8 cellular contexts compared by ENCODE assay signal in the genomic region with DNA sequence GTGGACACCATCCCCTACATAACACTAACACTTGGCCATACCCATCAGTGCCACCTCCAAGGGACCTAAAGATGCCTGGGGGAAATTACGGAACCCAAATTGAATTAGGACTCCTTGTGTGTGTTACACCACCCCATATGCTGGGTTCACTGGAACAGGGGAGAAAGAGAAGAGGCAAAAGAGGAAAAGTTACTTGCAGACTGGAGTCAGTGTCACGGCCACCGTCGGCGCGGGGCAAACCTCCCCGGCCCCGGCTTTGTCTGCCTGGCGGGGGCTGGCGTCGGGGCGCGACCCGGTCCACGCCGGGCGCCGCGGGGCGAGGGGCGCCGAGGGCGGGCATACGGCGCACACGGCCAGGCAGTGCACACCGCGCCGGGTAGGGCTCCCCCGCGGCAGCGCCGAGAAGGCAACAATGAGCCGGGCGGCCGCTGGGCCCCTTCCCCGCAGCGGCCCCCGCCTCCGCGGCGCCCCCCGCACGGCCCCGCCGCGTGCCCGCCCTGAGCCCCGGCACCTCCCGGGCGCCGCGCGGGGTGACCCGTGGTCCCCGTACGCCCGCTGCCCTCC.
DNase-seq lines count a peak whose midpoint lies in the region; ATAC-seq and TF ChIP-seq lines count a peak whose summit lies in the region.

No MANE protein-coding gene starts in this region.

- peak overlapping the region in 3 of 4 donors; percentile 76 to 83 (median 82) for H3K27ac ChIP-seq in gastroesophageal sphincter

- H3K27me3 Mint-ChIP-seq in activated CD8-positive, alpha-beta T cell treated with anti-CD3 and anti-CD28 coated beads, Interleukin-2, amount 10 ng/mL, durations not matched to agents 7 days and 5 days (ENCODE audit: low read depth) = no peaks in the 10 kb centered on the region
- H3K27me3 Mint-ChIP-seq in progenitor cell of endocrine pancreas = no peaks in the 10 kb centered on the region

- peaks cover 6% of the 10 kb centered on the region for H3K9me3 Mint-ChIP-seq in activated CD8-positive, alpha-beta T cell treated with anti-CD3 and anti-CD28 coated beads, Interleukin-2, amount 10 ng/mL, durations not matched to agents 7 days and 5 days (ENCODE audit: insufficient read depth)
- no peaks in the 10 kb centered on the region for H3K9me3 Mint-ChIP-seq in progenitor cell of endocrine pancreas (ENCODE audit: low read depth)

- POLR2A ChIA-PET in activated CD8-positive, alpha-beta T cell treated with anti-CD3 and anti-CD28 coated beads, Interleukin-2, amount 10 ng/mL, durations not matched to agents 7 days and 5 days (lab: Charles Lee) = interaction anchor here (2.0 to 3.4 kb wide), 2 partner anchors 34 to 234 kb away, joined by 5 to 22 read pairs; partner anchors contain the start of genes CDNF, HSPA14 and MSANTD7

- peaks cover 0 to 34% (median 4%) of the 10 kb centered on the region in 3 donors for H3K4me1 ChIP-seq in gastroesophageal sphincter

- CTCF ChIA-PET in activated CD8-positive, alpha-beta T cell treated with anti-CD3 and anti-CD28 coated beads, Interleukin-2, amount 10 ng/mL, durations not matched to agents 7 days and 5 days (lab: Charles Lee) = no interaction called here

- TF ChIP-seq EP300 in gastroesophageal sphincter (IDR thresholded peaks at IDR 0.05) = no peak

- WGBS in gastroesophageal sphincter (ENCODE audit: low coverage in 1 of 2), 2 donors = 0% methylated on average over 2 to 5 of the region's 58 CpGs

- H3K36me3 ChIP-seq in gastroesophageal sphincter = peaks cover 0 to 3% of the 10 kb centered on the region in 2 donors

- no peaks in the 10 kb centered on the region for H3K9me3 ChIP-seq in gastroesophageal sphincter

- TF ChIP-seq CTCF in AG10803 (conservative IDR thresholded peaks at IDR 0.05; ENCODE audit: low read length) (no peak), gastroesophageal sphincter (IDR thresholded peaks at IDR 0.05) (no peak), progenitor cell of endocrine pancreas (IDR thresholded peaks at IDR 0.05; ENCODE audit: unreplicated experiment) (no peak)

- H3K4me3 ChIP-seq in AG10803 (ENCODE audit: low read length) = peak overlapping the region; percentile 70
- H3K4me3 ChIP-seq in gastroesophageal sphincter = peak overlapping the region; percentile 51 to 70

- H3K27me3 ChIP-seq in gastroesophageal sphincter = no peaks in the 10 kb centered on the region

- H3K27ac Mint-ChIP-seq in activated CD8-positive, alpha-beta T cell treated with anti-CD3 and anti-CD28 coated beads, Interleukin-2, amount 10 ng/mL, durations not matched to agents 7 days and 5 days = peak overlapping the region; percentile 95
- peak overlapping the region; percentile 95 for H3K27ac Mint-ChIP-seq in progenitor cell of endocrine pancreas

- no peak for DNase-seq in AG10803 (ENCODE audit: low read depth)
- DNase-seq in activated CD8-positive, alpha-beta T cell treated with anti-CD3 and anti-CD28 coated beads, Interleukin-2, amount 10 ng/mL, durations not matched to agents 7 days and 5 days = no peak
- DNase-seq in progenitor cell of endocrine pancreas (ENCODE audit: low spot score, unreplicated experiment) = peak; percentile 15
- no peak for DNase-seq in middle frontal gyrus (ENCODE audit: extremely low spot score, low spot score)
- DNase-seq in NCI-H446 treated with DMSO at 0.1 percent for 48 hours (lab: John Stamatoyannopoulos, UW) = no peak

- no peak for TF ChIP-seq POLR2A in gastroesophageal sphincter (IDR thresholded peaks at IDR 0.05)

- ATAC-seq in GM18907 (IDR thresholded peaks at IDR 0.05; ENCODE audit: unreplicated experiment) = peak; percentile 10
- peak; percentile 15 for ATAC-seq in HG03439 (IDR thresholded peaks at IDR 0.05; ENCODE audit: unreplicated experiment)
- ATAC-seq in activated CD8-positive, alpha-beta T cell treated with anti-CD3 and anti-CD28 coated beads, Interleukin-2, amount 10 ng/mL, durations not matched to agents 7 days and 5 days = peak; percentile 40
- ATAC-seq in gastroesophageal sphincter = peak; percentile 35

- peaks cover 58% of the 10 kb centered on the region for H3K4me1 Mint-ChIP-seq in activated CD8-positive, alpha-beta T cell treated with anti-CD3 and anti-CD28 coated beads, Interleukin-2, amount 10 ng/mL, durations not matched to agents 7 days and 5 days (ENCODE audit: low read depth)
- H3K4me1 Mint-ChIP-seq in progenitor cell of endocrine pancreas (ENCODE audit: low read depth) = peaks cover 25% of the 10 kb centered on the region

- H3K36me3 Mint-ChIP-seq in activated CD8-positive, alpha-beta T cell treated with anti-CD3 and anti-CD28 coated beads, Interleukin-2, amount 10 ng/mL, durations not matched to agents 7 days and 5 days (ENCODE audit: low read depth) = peaks cover 43% of the 10 kb centered on the region
- peaks cover 2% of the 10 kb centered on the region for H3K36me3 Mint-ChIP-seq in progenitor cell of endocrine pancreas (ENCODE audit: insufficient read depth)

- H3K4me3 Mint-ChIP-seq in activated CD8-positive, alpha-beta T cell treated with anti-CD3 and anti-CD28 coated beads, Interleukin-2, amount 10 ng/mL, durations not matched to agents 7 days and 5 days = peak overlapping the region; percentile 99
- H3K4me3 Mint-ChIP-seq in progenitor cell of endocrine pancreas (ENCODE audit: low read depth) = peak overlapping the region; percentile 97
